In the genomic region with DNA sequence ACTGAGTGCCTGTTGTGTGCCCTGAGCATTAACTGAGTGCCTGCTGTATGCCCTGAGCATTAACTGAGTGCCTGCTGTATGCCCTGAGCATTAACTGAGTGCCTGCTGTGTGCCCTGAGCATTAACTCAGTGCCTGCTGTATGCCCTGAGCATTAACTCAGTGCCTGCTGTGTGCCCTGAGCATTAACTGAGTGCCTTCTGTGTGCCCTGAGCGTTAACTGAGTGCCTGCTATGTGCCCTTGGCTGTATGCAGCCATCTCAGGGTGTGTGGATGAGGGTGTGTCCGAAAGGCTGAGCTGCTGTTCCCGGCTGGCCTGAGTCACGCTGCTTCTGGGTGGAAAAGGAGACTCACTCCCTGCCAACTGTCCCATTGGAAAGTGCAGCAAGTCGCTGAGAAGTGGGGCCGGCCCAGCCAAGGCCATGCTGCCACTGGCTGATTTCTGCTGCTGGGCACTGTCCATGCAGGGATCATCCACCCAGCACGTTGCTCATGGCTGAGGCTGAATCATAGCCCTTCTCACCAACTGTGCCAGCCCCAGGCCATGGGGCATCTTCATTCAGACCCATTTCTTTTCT, we compare ENCODE assay signal across 13 cellular contexts.
DNase-seq lines count a peak whose midpoint lies in the region; ATAC-seq and TF ChIP-seq lines count a peak whose summit lies in the region.
"Had no signal": no experiment of that assay in that cellular context is flagged by ENCODE, and none has a peak within 500 bp of the region (broad histone marks: within the 10 kb centered on the region; RNA-seq: fewer than 3 reads in every experiment).

No MANE protein-coding gene starts in this region.

- ATAC-seq in natural killer cell (no peak), GM19455 (IDR thresholded peaks at IDR 0.05; ENCODE audit: unreplicated experiment) (no peak), GM21367 (IDR thresholded peaks at IDR 0.05; ENCODE audit: unreplicated experiment) (no peak)

- intact Hi-C loops in natural killer cell (cut with micrococcal nuclease) = loop anchor here (10.0 kb wide), 1 partner anchor 45 kb away; no protein-coding TSS in a partner anchor

- no peaks in the 10 kb centered on the region for H3K27me3 Mint-ChIP-seq in natural killer cell (ENCODE audit: low read depth in 2 of 2)

- H3K4me1 Mint-ChIP-seq in natural killer cell = peaks cover 58 to 80% of the 10 kb centered on the region in 2 donors

- peak; percentile 46 for DNase-seq in ELR (ENCODE audit: low read depth)
- DNase-seq in RPMI7951 (ENCODE audit: low read depth) = peak; percentile 85
- peak; percentile 77 for DNase-seq in fibroblast of gingiva (ENCODE audit: low read depth)
- no peak for DNase-seq in natural killer cell
- no peak for DNase-seq in iPS-NIHi11 (ENCODE audit: low spot score)
- DNase-seq in NCI-H2227 (lab: John Stamatoyannopoulos, UW; ENCODE audit: unreplicated experiment) = no peak
- DNase-seq: activated CD4-positive, alpha-beta T cell treated with anti-CD3 and anti-CD28 coated beads, Interleukin-2, amount 50 U/mL, for 4 hours; kidney; NCI-H526 treated with DMSO at 0.1 percent for 48 hours; stimulated activated CD4-positive, alpha-beta T cell treated with anti-CD3 and anti-CD28 coated beads, Interleukin-4, amount 100 ng/mL, for 1 hour; T-helper 1 cell had no signal

- peak overlapping the region; percentile 69 to 74 for H3K27ac Mint-ChIP-seq in natural killer cell

- no peaks in the 10 kb centered on the region for H3K9me3 Mint-ChIP-seq in natural killer cell

- TF ChIP-seq CTCF in natural killer cell (IDR thresholded peaks at IDR 0.05) = no peak

- H3K4me3 Mint-ChIP-seq in natural killer cell = no peak overlapping the region

- H3K36me3 Mint-ChIP-seq in natural killer cell = no peaks in the 10 kb centered on the region

Comparison
In these comparisons a context has a peak if more than half of its experiments do, and no peak if none do; other contexts are left out.
1. DNase-seq: peak in ELR (single experiment), RPMI7951 (single experiment) and fibroblast of gingiva (single experiment); none in natural killer cell (single experiment), iPS-NIHi11 (single experiment) and NCI-H2227 (single experiment).